ENCODE assay signal across 29 cellular contexts in the genomic region with DNA sequence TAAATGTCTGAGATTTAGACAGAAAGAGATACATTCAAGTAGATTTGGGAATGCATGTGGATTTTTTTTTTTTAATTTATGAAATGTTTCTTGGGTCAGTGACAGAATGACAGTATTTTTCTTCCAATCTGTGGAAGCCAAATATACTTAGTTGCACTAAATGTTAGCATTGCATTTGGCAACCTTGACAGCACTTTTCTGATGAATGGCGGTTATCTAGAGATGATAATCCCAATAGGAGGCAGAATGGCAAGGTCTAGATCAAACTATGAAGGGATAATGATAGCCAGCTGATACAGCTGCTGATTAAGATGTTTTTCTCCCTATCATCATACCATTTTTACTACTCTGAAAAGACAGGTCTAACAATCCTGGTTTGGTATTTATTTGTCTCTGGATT. TPM values are rescaled to one million over a fixed set of nuclear protein-coding genes. Genes with fewer than 3 reads are reported as not detected.
DNase-seq lines count a peak whose midpoint lies in the region; ATAC-seq and TF ChIP-seq lines count a peak whose summit lies in the region.
"Had no signal": no experiment of that assay in that cellular context is flagged by ENCODE, and none has a peak within 500 bp of the region (broad histone marks: within the 10 kb centered on the region; RNA-seq: fewer than 3 reads in every experiment).

No MANE protein-coding gene starts in this region.

- H3K4me1 Mint-ChIP-seq in activated CD4-positive, alpha-beta memory T cell treated with anti-CD3 and anti-CD28 coated beads for 36 hours (ENCODE audit: low read depth), result peaks cover 66% of the 10 kb centered on the region
- peaks cover 68% of the 10 kb centered on the region for H3K4me1 Mint-ChIP-seq in activated CD4-positive, alpha-beta memory T cell treated with anti-CD3 and anti-CD28 coated beads, Interleukin-2, amount 10 ng/mL, durations not matched to agents 7 days and 5 days
- peaks cover 83% of the 10 kb centered on the region for H3K4me1 Mint-ChIP-seq in CD4-positive, alpha-beta T cell (ENCODE audit: low read depth)
- peaks cover 75 to 86% (median 86%) of the 10 kb centered on the region in 3 donors for H3K4me1 Mint-ChIP-seq in T-cell
- H3K4me1 Mint-ChIP-seq in immature natural killer cell, result peaks cover 67 to 92% of the 10 kb centered on the region in 2 donors

- CTCF ChIA-PET in activated CD4-positive, alpha-beta memory T cell treated with anti-CD3 and anti-CD28 coated beads for 36 hours (lab: Charles Lee), result no interaction called here
- CTCF ChIA-PET in activated CD4-positive, alpha-beta memory T cell treated with anti-CD3 and anti-CD28 coated beads, Interleukin-2, amount 10 ng/mL, durations not matched to agents 7 days and 5 days (lab: Charles Lee), result no interaction called here
- CTCF ChIA-PET in CD4-positive, alpha-beta T cell (lab: Charles Lee), result interaction anchor here (1.1 kb wide), 1 partner anchor 24 kb away, joined by 3 read pairs; no protein-coding TSS in a partner anchor
- CTCF ChIA-PET in T-cell (lab: Charles Lee), result interaction anchor here in 1 of 2 donors (0.6 kb wide), 1 partner anchor 527 kb away, joined by 3 read pairs; no protein-coding TSS in a partner anchor

- H3K27ac Mint-ChIP-seq in activated CD4-positive, alpha-beta memory T cell treated with anti-CD3 and anti-CD28 coated beads for 36 hours, result peak overlapping the region; percentile 61
- no peak overlapping the region for H3K27ac Mint-ChIP-seq in activated CD4-positive, alpha-beta memory T cell treated with anti-CD3 and anti-CD28 coated beads, Interleukin-2, amount 10 ng/mL, durations not matched to agents 7 days and 5 days
- H3K27ac Mint-ChIP-seq in CD4-positive, alpha-beta T cell, result peak overlapping the region; percentile 72
- H3K27ac Mint-ChIP-seq in T-cell (peak overlapping the region; percentile 86 to 87), immature natural killer cell (peak overlapping the region; percentile 49 to 90 (median 82))

- no peak overlapping the region for H3K27ac ChIP-seq in CD4-positive, alpha-beta T cell (ENCODE audit: low read depth, low read length)
- no peak overlapping the region for H3K27ac ChIP-seq in suprapubic skin
- H3K27ac ChIP-seq: A549, tibial nerve had no signal

- TF ChIP-seq CTCF in CD4-positive, alpha-beta T cell (IDR thresholded peaks at IDR 0.05), result no peak
- TF ChIP-seq CTCF in suprapubic skin (IDR thresholded peaks at IDR 0.05), result no peak

- H3K4me3 ChIP-seq in suprapubic skin, result no peak overlapping the region
- H3K4me3 ChIP-seq: A549, GM12878, tibial nerve had no signal

- peaks cover 22% of the 10 kb centered on the region for H3K36me3 Mint-ChIP-seq in activated CD4-positive, alpha-beta memory T cell treated with anti-CD3 and anti-CD28 coated beads for 36 hours
- H3K36me3 Mint-ChIP-seq in activated CD4-positive, alpha-beta memory T cell treated with anti-CD3 and anti-CD28 coated beads, Interleukin-2, amount 10 ng/mL, durations not matched to agents 7 days and 5 days (ENCODE audit: low read depth), result peaks cover 58% of the 10 kb centered on the region
- H3K36me3 Mint-ChIP-seq in CD4-positive, alpha-beta T cell (ENCODE audit: low read depth), result peaks cover 58% of the 10 kb centered on the region
- H3K36me3 Mint-ChIP-seq in T-cell, result peaks cover 31% of the 10 kb centered on the region
- peaks cover 0 to 7% (median 0%) of the 10 kb centered on the region in 3 donors for H3K36me3 Mint-ChIP-seq in immature natural killer cell

- no peak for DNase-seq in activated CD4-positive, alpha-beta memory T cell treated with anti-CD3 and anti-CD28 coated beads for 36 hours
- no peak for DNase-seq in activated CD4-positive, alpha-beta memory T cell treated with anti-CD3 and anti-CD28 coated beads, Interleukin-2, amount 10 ng/mL, durations not matched to agents 7 days and 5 days
- DNase-seq in CD4-positive, alpha-beta T cell, result no peak
- no peak for DNase-seq in T-cell
- DNase-seq in immature natural killer cell, result no peak
- DNase-seq in activated gamma-delta T cell treated with Interleukin-2 at 50 U/mL for 16 hours, result no peak
- DNase-seq in suprapubic skin (ENCODE audit: low spot score in 2 of 2), result no peak
- DNase-seq: dermis blood vessel endothelial cell; DMS 273 treated with DMSO at 0.1 percent for 48 hours; glutamatergic neuron; HCEC 1CT; KG1; mesenchymal stem cell; NCI-H1417 treated with DMSO at 0.1 percent for 48 hours; NCI-H2029 treated with DMSO at 0.1 percent for 48 hours; NCI-H524; nucleus accumbens; PC-3; stimulated activated CD8-positive, alpha-beta memory T cell treated with anti-CD3 and anti-CD28 coated beads, Interleukin-4, amount 100 ng/mL, for 48 hours; T-helper 1 cell had no signal

- H3K36me3 ChIP-seq in suprapubic skin, result peaks cover 3% of the 10 kb centered on the region

- 97% methylated on average over 1 of the region's 1 CpG for WGBS in suprapubic skin

- POLR2A ChIA-PET in activated CD4-positive, alpha-beta memory T cell treated with anti-CD3 and anti-CD28 coated beads for 36 hours (lab: Charles Lee), result no interaction called here
- POLR2A ChIA-PET in activated CD4-positive, alpha-beta memory T cell treated with anti-CD3 and anti-CD28 coated beads, Interleukin-2, amount 10 ng/mL, durations not matched to agents 7 days and 5 days (lab: Charles Lee), result interaction anchor here (1.1 kb wide), 1 partner anchor 39 kb away, joined by 3 read pairs; no protein-coding TSS in a partner anchor
- POLR2A ChIA-PET in CD4-positive, alpha-beta T cell (lab: Charles Lee), result interaction anchor here (0.6 kb wide), 1 partner anchor 449 kb away, joined by 3 read pairs; no protein-coding TSS in a partner anchor
- POLR2A ChIA-PET in T-cell (lab: Charles Lee), result interaction anchor here (0.6 to 0.7 kb wide), 3 partner anchors 41 to 458 kb away, joined by 3 to 6 read pairs (median 3); no protein-coding TSS in a partner anchor

- TF ChIP-seq EP300 in suprapubic skin (IDR thresholded peaks at IDR 0.05), result no peak

- ATAC-seq in CD4-positive, alpha-beta T cell (ENCODE audit: poor library complexity), result no peak
- ATAC-seq in T-cell (replicated peaks in 1 of 4) (no peak), GM21526 (IDR thresholded peaks at IDR 0.05; ENCODE audit: low FRiP score, unreplicated experiment) (no peak)
- ATAC-seq: A549; activated CD4-positive, CD25-positive, alpha-beta regulatory T cell treated with anti-CD3 and anti-CD28 coated beads, Interleukin-2, amount 50 U/mL, for 24 hours; esophagus mucosa; GM12878; left lobe of liver; PC-3; sciatic nerve had no signal

- peaks cover 2% of the 10 kb centered on the region for H3K9me3 Mint-ChIP-seq in activated CD4-positive, alpha-beta memory T cell treated with anti-CD3 and anti-CD28 coated beads for 36 hours
- H3K9me3 Mint-ChIP-seq in activated CD4-positive, alpha-beta memory T cell treated with anti-CD3 and anti-CD28 coated beads, Interleukin-2, amount 10 ng/mL, durations not matched to agents 7 days and 5 days, result peaks cover 2% of the 10 kb centered on the region
- H3K9me3 Mint-ChIP-seq in CD4-positive, alpha-beta T cell, result no peaks in the 10 kb centered on the region
- no peaks in the 10 kb centered on the region for H3K9me3 Mint-ChIP-seq in T-cell
- H3K9me3 Mint-ChIP-seq in immature natural killer cell, result no peaks in the 10 kb centered on the region

- intact Hi-C loops in activated CD4-positive, alpha-beta memory T cell treated with anti-CD3 and anti-CD28 coated beads for 36 hours (cut with micrococcal nuclease), result loop anchor here (5.0 kb wide), 1 partner anchor 67 kb away; no protein-coding TSS in a partner anchor
- intact Hi-C loops in CD4-positive, alpha-beta T cell (cut with DNase I, micrococcal nuclease), result no loop called here

- H3K9me3 ChIP-seq in CD4-positive, alpha-beta T cell (ENCODE audit: control insufficient read depth, low read length), result no peaks in the 10 kb centered on the region
- H3K9me3 ChIP-seq in suprapubic skin, result no peaks in the 10 kb centered on the region
- H3K9me3 ChIP-seq: tibial nerve had no signal

- TF ChIP-seq POLR2A in suprapubic skin (IDR thresholded peaks at IDR 0.05), result no peak

- no peak overlapping the region for H3K4me3 Mint-ChIP-seq in activated CD4-positive, alpha-beta memory T cell treated with anti-CD3 and anti-CD28 coated beads for 36 hours
- no peak overlapping the region for H3K4me3 Mint-ChIP-seq in activated CD4-positive, alpha-beta memory T cell treated with anti-CD3 and anti-CD28 coated beads, Interleukin-2, amount 10 ng/mL, durations not matched to agents 7 days and 5 days
- H3K4me3 Mint-ChIP-seq in CD4-positive, alpha-beta T cell, result no peak overlapping the region
- no peak overlapping the region for H3K4me3 Mint-ChIP-seq in T-cell
- H3K4me3 Mint-ChIP-seq in immature natural killer cell, result peak overlapping the region in 2 of 5 donors; percentile 34 to 38

- H3K27me3 Mint-ChIP-seq in activated CD4-positive, alpha-beta memory T cell treated with anti-CD3 and anti-CD28 coated beads for 36 hours, result no peaks in the 10 kb centered on the region
- H3K27me3 Mint-ChIP-seq in activated CD4-positive, alpha-beta memory T cell treated with anti-CD3 and anti-CD28 coated beads, Interleukin-2, amount 10 ng/mL, durations not matched to agents 7 days and 5 days, result no peaks in the 10 kb centered on the region
- H3K27me3 Mint-ChIP-seq in CD4-positive, alpha-beta T cell, result no peaks in the 10 kb centered on the region
- H3K27me3 Mint-ChIP-seq in T-cell (no peaks in the 10 kb centered on the region), immature natural killer cell (ENCODE audit: low read depth in 3 of 3) (peaks cover 0 to 2% (median 0%) of the 10 kb centered on the region in 3 donors)
- H3K27me3 Mint-ChIP-seq: progenitor cell of endocrine pancreas had no signal

- H3K27me3 ChIP-seq in CD4-positive, alpha-beta T cell (ENCODE audit: control insufficient read depth, insufficient read depth, low read length), result no peaks in the 10 kb centered on the region
- H3K27me3 ChIP-seq in suprapubic skin, result no peaks in the 10 kb centered on the region
- H3K27me3 ChIP-seq: tibial nerve had no signal

- peaks cover 18% of the 10 kb centered on the region for H3K4me1 ChIP-seq in suprapubic skin

RNA-seq across cellular contexts. Expression of a gene that starts 41.0 kb away (rescaled TPM):
- 10 to 100 TPM; 45.7 to 47.0 TPM for total RNA-seq in activated CD4-positive, alpha-beta memory T cell treated with anti-CD3 and anti-CD28 coated beads for 36 hours
- 10 to 100 TPM; 60.8 to 62.0 TPM for total RNA-seq in activated CD4-positive, alpha-beta memory T cell treated with anti-CD3 and anti-CD28 coated beads, Interleukin-2, amount 10 ng/mL, durations not matched to agents 7 days and 5 days
- total RNA-seq in CD4-positive, alpha-beta T cell, result 10 to 100 TPM; 55.5 to 56.8 TPM
- 10 to 100 TPM; 43.4 to 54.8 (median 49.7) TPM for total RNA-seq in T-cell
- polyA plus RNA-seq in immature natural killer cell, result 10 to 100 TPM; 20.6 to 50.8 (median 42.2) TPM
- total RNA-seq in suprapubic skin, result 10 to 100 TPM; 13.8 to 23.6 (median 19.2) TPM
